Comparison of ENCODE assay signal across 15 cellular contexts in genomic region chr12:1220127-1221092, GRCh38.
DNase-seq lines count a peak whose midpoint lies in the region; ATAC-seq and TF ChIP-seq lines count a peak whose summit lies in the region.
"Had no signal": no experiment of that assay in that cellular context is flagged by ENCODE, and none has a peak within 500 bp of the region (broad histone marks: within the 10 kb centered on the region; RNA-seq: fewer than 3 reads in every experiment).

No MANE protein-coding gene starts in this region.

- no peak overlapping the region for H3K4me3 ChIP-seq in RWPE2 (ENCODE audit: severe bottlenecking)
- H3K4me3 ChIP-seq: ascending aorta had no signal

- no peak overlapping the region for H3K27ac Mint-ChIP-seq in activated CD8-positive, alpha-beta memory T cell treated with anti-CD3 and anti-CD28 coated beads, Interleukin-2, amount 10 ng/mL, durations not matched to agents 7 days and 5 days
- H3K27ac Mint-ChIP-seq: naive B cell had no signal

- CTCF ChIA-PET in activated CD8-positive, alpha-beta memory T cell treated with anti-CD3 and anti-CD28 coated beads, Interleukin-2, amount 10 ng/mL, durations not matched to agents 7 days and 5 days (lab: Charles Lee): interaction anchor here (1.4 kb wide), 1 partner anchor 102 kb away, joined by 3 read pairs; no protein-coding TSS in a partner anchor

- H3K36me3 ChIP-seq in RWPE2 (ENCODE audit: low read depth): 0 out of 2 replicates have a peak, but pooled peaks cover 3% of the 10 kb centered on the region
- H3K36me3 ChIP-seq: ascending aorta had no signal

- H3K4me1 ChIP-seq in RWPE2 (ENCODE audit: insufficient read depth, poor library complexity, severe bottlenecking): peaks cover 39% of the 10 kb centered on the region

- no peaks in the 10 kb centered on the region for H3K9me3 Mint-ChIP-seq in activated CD8-positive, alpha-beta memory T cell treated with anti-CD3 and anti-CD28 coated beads, Interleukin-2, amount 10 ng/mL, durations not matched to agents 7 days and 5 days (ENCODE audit: low read depth)
- H3K9me3 Mint-ChIP-seq: naive B cell had no signal

- H3K9me3 ChIP-seq in RWPE2 (ENCODE audit: severe bottlenecking): no peaks in the 10 kb centered on the region
- H3K9me3 ChIP-seq: ascending aorta had no signal

- H3K27ac ChIP-seq in C4-2B (peak overlapping the region; percentile 54), RWPE2 (ENCODE audit: poor library complexity, severe bottlenecking) (peak overlapping the region; percentile 23)
- H3K27ac ChIP-seq: ascending aorta had no signal

- no peaks in the 10 kb centered on the region for H3K27me3 ChIP-seq in RWPE2 (ENCODE audit: insufficient read depth, poor library complexity, severe bottlenecking)
- H3K27me3 ChIP-seq: ascending aorta had no signal

- TF ChIP-seq CTCF in C4-2B (conservative IDR thresholded peaks at IDR 0.05) (no peak), RWPE2 (IDR thresholded peaks at IDR 0.05; ENCODE audit: poor library complexity, severe bottlenecking) (no peak)

- H3K36me3 Mint-ChIP-seq in activated CD8-positive, alpha-beta memory T cell treated with anti-CD3 and anti-CD28 coated beads, Interleukin-2, amount 10 ng/mL, durations not matched to agents 7 days and 5 days: peaks cover 1% of the 10 kb centered on the region

- H3K4me3 Mint-ChIP-seq in activated CD8-positive, alpha-beta memory T cell treated with anti-CD3 and anti-CD28 coated beads, Interleukin-2, amount 10 ng/mL, durations not matched to agents 7 days and 5 days: no peak overlapping the region
- H3K4me3 Mint-ChIP-seq: naive B cell had no signal

- H3K27me3 Mint-ChIP-seq in activated CD8-positive, alpha-beta memory T cell treated with anti-CD3 and anti-CD28 coated beads, Interleukin-2, amount 10 ng/mL, durations not matched to agents 7 days and 5 days: no peaks in the 10 kb centered on the region
- H3K27me3 Mint-ChIP-seq: naive B cell had no signal

- ATAC-seq in RWPE2 (ENCODE audit: low read depth) (no peak), GM19467 (IDR thresholded peaks at IDR 0.05; ENCODE audit: unreplicated experiment) (no peak)
- ATAC-seq in activated CD8-positive, alpha-beta memory T cell treated with anti-CD3 and anti-CD28 coated beads, Interleukin-2, amount 10 ng/mL, durations not matched to agents 7 days and 5 days: no peak

- DNase-seq in LoVo (ENCODE audit: low spot score): peak; percentile 36
- no peak for DNase-seq in RWPE2 (ENCODE audit: low spot score)
- DNase-seq in left kidney (ENCODE audit: low read depth, low spot score): peak; percentile 29
- DNase-seq in 8988T: no peak
- no peak for DNase-seq in activated CD8-positive, alpha-beta memory T cell treated with anti-CD3 and anti-CD28 coated beads, Interleukin-2, amount 10 ng/mL, durations not matched to agents 7 days and 5 days
- DNase-seq in NCI-H82 treated with DMSO at 0.1 percent for 48 hours (lab: John Stamatoyannopoulos, UW; ENCODE audit: unreplicated experiment): no peak
- DNase-seq: activated CD4-positive, alpha-beta T cell treated with anti-CD3 and anti-CD28 coated beads for 4 hours; islet precursor cell; KBM-7; naive B cell; NCI-H2227 treated with DMSO at 0.1 percent for 48 hours; stimulated activated CD4-positive, alpha-beta T cell treated with anti-CD3 and anti-CD28 coated beads, Interleukin-2, amount 100 ng/mL, for 24 hours had no signal

- H3K4me1 Mint-ChIP-seq in activated CD8-positive, alpha-beta memory T cell treated with anti-CD3 and anti-CD28 coated beads, Interleukin-2, amount 10 ng/mL, durations not matched to agents 7 days and 5 days: no peaks in the 10 kb centered on the region
- H3K4me1 Mint-ChIP-seq: naive B cell had no signal

Comparison
In these comparisons a context has a peak if more than half of its experiments do, and no peak if none do; other contexts are left out.
1. DNase-seq: peak in LoVo (single experiment) and left kidney (single experiment); none in RWPE2 (single experiment), 8988T (single experiment), activated CD8-positive, alpha-beta memory T cell treated with anti-CD3 and anti-CD28 coated beads, Interleukin-2, amount 10 ng/mL, durations not matched to agents 7 days and 5 days (single experiment) and NCI-H82 treated with DMSO at 0.1 percent for 48 hours (single experiment).